ENCODE assay signal across 22 cellular contexts in the genomic region with DNA sequence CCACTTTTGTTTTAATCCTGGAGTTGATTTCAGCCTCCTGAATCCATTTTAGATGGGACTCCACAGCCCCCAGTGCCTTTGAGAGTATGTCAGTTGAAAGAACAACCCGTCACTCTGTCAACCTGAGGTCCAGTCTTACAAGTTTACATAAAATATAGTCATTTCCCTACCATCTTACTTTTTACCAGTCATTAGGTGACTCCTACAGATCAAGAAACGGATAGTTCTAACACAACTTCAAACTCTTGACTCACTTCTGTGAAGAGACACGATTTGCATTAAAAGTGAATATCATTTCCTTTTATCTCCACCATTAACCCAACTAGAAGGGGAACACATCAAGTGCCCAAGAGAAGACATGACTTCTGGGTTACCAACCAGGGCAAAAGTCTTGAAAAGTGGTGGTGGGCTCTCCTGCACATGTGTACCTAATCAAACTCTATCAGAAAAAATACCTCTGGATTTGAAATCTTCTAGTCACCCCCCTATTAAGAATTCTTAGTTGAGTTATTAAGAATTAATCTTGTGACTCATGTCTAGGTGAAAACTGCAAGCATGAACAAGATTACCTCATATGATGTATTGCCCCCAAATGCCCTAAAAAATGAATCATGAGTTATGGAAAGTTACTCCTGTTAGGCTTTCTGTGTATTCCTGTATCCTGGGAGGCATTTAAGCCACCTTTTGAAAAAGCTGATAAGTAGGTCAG.
DNase-seq lines count a peak whose midpoint lies in the region; ATAC-seq and TF ChIP-seq lines count a peak whose summit lies in the region.
"Had no signal": no experiment of that assay in that cellular context is flagged by ENCODE, and none has a peak within 500 bp of the region (broad histone marks: within the 10 kb centered on the region; RNA-seq: fewer than 3 reads in every experiment).

No MANE protein-coding gene starts in this region.

- no peak overlapping the region for H3K4me3 ChIP-seq in breast epithelium
- no peak overlapping the region for H3K4me3 ChIP-seq in SK-N-SH (ENCODE audit: low read depth in 2 of 2, low read length in 1 of 2)
- H3K4me3 ChIP-seq in fibroblast of mammary gland (ENCODE audit: control insufficient read depth, low read depth, low read length) = no peak overlapping the region
- H3K4me3 ChIP-seq in retinal pigment epithelial cell (ENCODE audit: low read length) = no peak overlapping the region
- H3K4me3 ChIP-seq: gastrocnemius medialis, right atrium auricular region, thoracic aorta had no signal

- H3K4me1 Mint-ChIP-seq in MCF 10A (ENCODE audit: insufficient read depth, unreplicated experiment) (peaks cover 16% of the 10 kb centered on the region), CD14-positive monocyte (peaks cover 2% of the 10 kb centered on the region)
- H3K4me1 Mint-ChIP-seq: endodermal cell had no signal

- no peak overlapping the region for H3K9ac ChIP-seq in SK-N-SH

- intact Hi-C loops in MCF 10A (cut with micrococcal nuclease) = no loop called here
- intact Hi-C loops in breast epithelium (cut with DNase I; ENCODE audit: low total_unique reads) = no loop called here
- intact Hi-C loops in CD14-positive monocyte (cut with micrococcal nuclease) = no loop called here

- no peaks in the 10 kb centered on the region for H3K27me3 ChIP-seq in breast epithelium
- H3K27me3 ChIP-seq in SK-N-SH (ENCODE audit: insufficient read depth) = no peaks in the 10 kb centered on the region
- H3K27me3 ChIP-seq: gastrocnemius medialis, right atrium auricular region had no signal

- no TSS peak for BruUV-seq in MCF 10A (replicated peaks; lab: Mats Ljungman, UMichigan)

- H3K4me2 ChIP-seq in SK-N-SH = no peak overlapping the region

- TF ChIP-seq CTCF in MCF 10A (IDR thresholded peaks at IDR 0.05; ENCODE audit: unreplicated experiment) (no peak), breast epithelium (IDR thresholded peaks at IDR 0.05) (no peak), SK-N-SH (IDR thresholded peaks at IDR 0.05) (no peak), fibroblast of mammary gland (conservative IDR thresholded peaks at IDR 0.05; ENCODE audit: control insufficient read depth, insufficient read depth, low read depth, low read length) (no peak), retinal pigment epithelial cell (conservative IDR thresholded peaks at IDR 0.05; ENCODE audit: low read depth, low read length) (no peak), CD14-positive monocyte (IDR thresholded peaks at IDR 0.05) (no peak)

- no peaks in the 10 kb centered on the region for H3K9me2 ChIP-seq in SK-N-SH

- H3K9me3 ChIP-seq in breast epithelium = no peaks in the 10 kb centered on the region
- H3K9me3 ChIP-seq in SK-N-SH = no peaks in the 10 kb centered on the region
- H3K9me3 ChIP-seq: gastrocnemius medialis, right atrium auricular region, thoracic aorta had no signal

- H3K27ac Mint-ChIP-seq in MCF 10A (ENCODE audit: low read depth, unreplicated experiment) (no peak overlapping the region), CD14-positive monocyte (no peak overlapping the region)
- H3K27ac Mint-ChIP-seq: endodermal cell, T-cell had no signal

- H3K4me1 ChIP-seq in breast epithelium = no peaks in the 10 kb centered on the region
- H3K4me1 ChIP-seq in SK-N-SH (ENCODE audit: control insufficient read depth in 1 of 2, insufficient read depth in 2 of 2, low read depth in 1 of 2, low read length in 1 of 2) = peaks cover 0 to 2% of the 10 kb centered on the region in 2 experiments; a peak in 3 of 4 replicates

- POLR2A ChIA-PET in MCF 10A (lab: Yijun Ruan, JAX) = interaction anchor here (0.5 to 4.2 kb wide), 5 partner anchors 7 to 1068 kb away, joined by 3 to 24 read pairs (median 3); no protein-coding TSS in a partner anchor
- POLR2A ChIA-PET in SK-N-SH (lab: Yijun Ruan, JAX) = no interaction called here

- DNase-seq in MCF 10A (ENCODE audit: unreplicated experiment) = peak; percentile 17
- DNase-seq in breast epithelium (ENCODE audit: low spot score in 2 of 2) = no peak
- no peak for DNase-seq in SK-N-SH
- peak; percentile 62 for DNase-seq in fibroblast of mammary gland (ENCODE audit: low read depth)
- peak; percentile 95 for DNase-seq in retinal pigment epithelial cell (ENCODE audit: low read depth)
- DNase-seq in foreskin melanocyte = no peak
- DNase-seq in CD14-positive monocyte (ENCODE audit: low spot score) = no peak
- DNase-seq: activated CD4-positive, alpha-beta T cell treated with anti-CD3 and anti-CD28 coated beads, Interleukin-2, amount 50 U/mL, for 1 hour; activated CD8-positive, alpha-beta memory T cell treated with anti-CD3 and anti-CD28 coated beads, Interleukin-2, amount 50 U/mL, for 48 hours; activated naive CD4-positive, alpha-beta T cell; anterior cingulate cortex; DMS79; endodermal cell; gastrocnemius medialis; Kasumi-1; NCI-H1105; NCI-H526; T-cell had no signal

- H3K27me3 Mint-ChIP-seq in MCF 10A (ENCODE audit: insufficient read depth, unreplicated experiment) (no peaks in the 10 kb centered on the region), CD14-positive monocyte (ENCODE audit: low read depth in 3 of 3) (peaks cover 0 to 2% (median 0%) of the 10 kb centered on the region in 3 donors)
- H3K27me3 Mint-ChIP-seq: T-cell had no signal

- H3K4me3 Mint-ChIP-seq in MCF 10A (ENCODE audit: unreplicated experiment) = no peak overlapping the region
- H3K4me3 Mint-ChIP-seq in CD14-positive monocyte = no peak overlapping the region
- H3K4me3 Mint-ChIP-seq: endodermal cell, T-cell had no signal

- no peaks in the 10 kb centered on the region for H4K20me1 ChIP-seq in SK-N-SH (ENCODE audit: insufficient read depth)

- H3K9me3 Mint-ChIP-seq in MCF 10A (ENCODE audit: unreplicated experiment) (no peaks in the 10 kb centered on the region), CD14-positive monocyte (peaks cover 0 to 2% (median 0%) of the 10 kb centered on the region in 7 donors)
- H3K9me3 Mint-ChIP-seq: endodermal cell, T-cell had no signal

- TF ChIP-seq RAD21 in SK-N-SH (IDR thresholded peaks at IDR 0.05; ENCODE audit: low read length) = no peak

- no peak for ATAC-seq in HG03280 (IDR thresholded peaks at IDR 0.05; ENCODE audit: unreplicated experiment)
- ATAC-seq: gastrocnemius medialis, Right ventricle myocardium inferior, T-cell had no signal

- H3K27ac ChIP-seq in breast epithelium (no peak overlapping the region), SK-N-SH (ENCODE audit: low read depth in 2 of 2, low read length in 1 of 2) (no peak overlapping the region)
- H3K27ac ChIP-seq: gastrocnemius medialis, right atrium auricular region, thoracic aorta had no signal

- TF ChIP-seq EP300 in SK-N-SH (IDR thresholded peaks at IDR 0.05; ENCODE audit: borderline replicate concordance in 1 of 2, low read depth in 1 of 2, low read length in 1 of 2) = no peak

- no peaks in the 10 kb centered on the region for H3F3A ChIP-seq in SK-N-SH (replicated peaks; ENCODE audit: insufficient read depth)

- H2AFZ ChIP-seq in SK-N-SH (ENCODE audit: low read depth) = no peak overlapping the region

- TF ChIP-seq POLR2A in breast epithelium (IDR thresholded peaks at IDR 0.05) = no peak

- no peaks in the 10 kb centered on the region for H3K36me3 ChIP-seq in breast epithelium
- H3K36me3 ChIP-seq in SK-N-SH (replicated peaks in 1 of 2; ENCODE audit: control insufficient read depth in 1 of 2, insufficient read depth in 2 of 2, low read length in 1 of 2) = peaks cover 0 to 9% of the 10 kb centered on the region in 2 experiments
- H3K36me3 ChIP-seq: gastrocnemius medialis, right atrium auricular region, thoracic aorta had no signal

- CTCF ChIA-PET in MCF 10A (lab: Yijun Ruan, JAX) (interaction anchor here (0.7 to 1.2 kb wide), 2 partner anchors 192 to 466 kb away, joined by 3 read pairs; no protein-coding TSS in a partner anchor), SK-N-SH (lab: Yijun Ruan, JAX) (no interaction called here)

- H3K36me3 Mint-ChIP-seq in MCF 10A (ENCODE audit: insufficient read depth, unreplicated experiment) = peaks cover 12% of the 10 kb centered on the region
- peaks cover 4% of the 10 kb centered on the region in 2 donors for H3K36me3 Mint-ChIP-seq in CD14-positive monocyte

- no peaks in the 10 kb centered on the region for H3K79me2 ChIP-seq in SK-N-SH (ENCODE audit: insufficient read depth)

- 93% methylated on average over 3 of the region's 3 CpGs for WGBS in SK-N-SH (ENCODE audit: low lambda C conversion rate)

TF ChIP-seq in SK-N-SH, 30 proteins besides CTCF, POLR2A, EP300 and RAD21 (continues in another document):
- TF ChIP-seq RXRA (IDR thresholded peaks at IDR 0.05; ENCODE audit: borderline replicate concordance, low read depth) = 0 out of 2 replicates have a peak, but pooled peaks have one; percentile 9
- peak; percentile 20; the same call in 1 of the 2 replicates for TF ChIP-seq JUND (IDR thresholded peaks at IDR 0.05)
- TF ChIP-seq, protein P1, sequence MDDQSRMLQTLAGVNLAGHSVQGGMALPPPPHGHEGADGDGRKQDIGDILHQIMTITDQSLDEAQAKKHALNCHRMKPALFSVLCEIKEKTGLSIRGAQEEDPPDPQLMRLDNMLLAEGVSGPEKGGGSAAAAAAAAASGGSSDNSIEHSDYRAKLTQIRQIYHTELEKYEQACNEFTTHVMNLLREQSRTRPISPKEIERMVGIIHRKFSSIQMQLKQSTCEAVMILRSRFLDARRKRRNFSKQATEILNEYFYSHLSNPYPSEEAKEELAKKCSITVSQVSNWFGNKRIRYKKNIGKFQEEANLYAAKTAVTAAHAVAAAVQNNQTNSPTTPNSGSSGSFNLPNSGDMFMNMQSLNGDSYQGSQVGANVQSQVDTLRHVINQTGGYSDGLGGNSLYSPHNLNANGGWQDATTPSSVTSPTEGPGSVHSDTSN (IDR thresholded peaks at IDR 0.05) = peak; percentile 34; the same call in 1 of the 2 replicates
- TF ChIP-seq FOSL2 (IDR thresholded peaks at IDR 0.05; ENCODE audit: borderline replicate concordance, low read depth) = 0 out of 2 replicates have a peak, but pooled peaks have one; percentile 20
- TF ChIP-seq NRF1 (IDR thresholded peaks at IDR 0.05; ENCODE audit: low read depth, low read length) = no peak
- TF ChIP-seq POLR2AphosphoS5 (IDR thresholded peaks at IDR 0.05; ENCODE audit: low read depth, low read length) = no peak
- TF ChIP-seq MEF2A (IDR thresholded peaks at IDR 0.05; ENCODE audit: borderline replicate concordance, low read depth) = no peak

Comparison
In these comparisons a context has a peak if more than half of its experiments do, and no peak if none do; other contexts are left out.
1. DNase-seq: peak in MCF 10A (single experiment), fibroblast of mammary gland (single experiment) and retinal pigment epithelial cell (single experiment); none in breast epithelium (0 of 2), SK-N-SH (single experiment), foreskin melanocyte (single experiment) and CD14-positive monocyte (single experiment).